In genomic region chr2:58680938-58681337, GRCh38 we compare ENCODE assay signal across 18 cellular contexts.
DNase-seq lines count a peak whose midpoint lies in the region; TF ChIP-seq lines count a peak whose summit lies in the region.
"Had no signal": no experiment of that assay in that cellular context is flagged by ENCODE, and none has a peak within 500 bp of the region (broad histone marks: within the 10 kb centered on the region; RNA-seq: fewer than 3 reads in every experiment).

No MANE protein-coding gene starts in this region.

- no peak overlapping the region for H3K56ac ChIP-seq in H9 (ENCODE audit: insufficient read length, low read depth, low read length)

- H3K4me1 Mint-ChIP-seq in H9, result peaks cover 4% of the 10 kb centered on the region in 2 experiments
- H3K4me1 Mint-ChIP-seq in activated CD4-positive, alpha-beta memory T cell treated with anti-CD3 and anti-CD28 coated beads for 36 hours (ENCODE audit: low read depth), result no peaks in the 10 kb centered on the region
- H3K4me1 Mint-ChIP-seq: activated CD4-positive, alpha-beta T cell treated with anti-CD3 and anti-CD28 coated beads, Interleukin-2, amount 10 ng/mL, durations not matched to agents 24 days and 14 days; natural killer cell had no signal

- H3K27ac ChIP-seq in H9 (ENCODE audit: insufficient read length, low read depth, low read length) (no peak overlapping the region), hepatocyte (no peak overlapping the region)
- H3K27ac ChIP-seq: Peyer's patch, thyroid gland had no signal

- intact Hi-C loops in activated CD4-positive, alpha-beta memory T cell treated with anti-CD3 and anti-CD28 coated beads for 36 hours (cut with micrococcal nuclease), result loop anchor here (10.0 kb wide), 1 partner anchor 776 kb away; no protein-coding TSS in a partner anchor

- no peaks in the 10 kb centered on the region for H3K36me3 ChIP-seq in hepatocyte (replicated peaks; ENCODE audit: insufficient read depth, low read depth)
- H3K36me3 ChIP-seq: MG63, Peyer's patch, thyroid gland had no signal

- H3K4me1 ChIP-seq in H9 (ENCODE audit: insufficient read depth, low read length) (no peaks in the 10 kb centered on the region), hepatocyte (ENCODE audit: insufficient read depth) (no peaks in the 10 kb centered on the region)
- H3K4me1 ChIP-seq: Peyer's patch, thyroid gland had no signal

- H3K23ac ChIP-seq in H9 (ENCODE audit: insufficient read length, low read depth, low read length), result no peak overlapping the region

- H2AFZ ChIP-seq in H9 (ENCODE audit: low read length) (no peak overlapping the region), hepatocyte (no peak overlapping the region)

- H3K4me3 ChIP-seq in hepatocyte, result no peak overlapping the region
- H3K4me3 ChIP-seq: MG63, Peyer's patch, thyroid gland had no signal

- POLR2A ChIA-PET in activated CD4-positive, alpha-beta memory T cell treated with anti-CD3 and anti-CD28 coated beads for 36 hours (lab: Charles Lee), result no interaction called here

- H3K9me3 ChIP-seq in H9 (ENCODE audit: control insufficient read depth, low read depth, low read length), result no peaks in the 10 kb centered on the region
- H3K9me3 ChIP-seq in hepatocyte (ENCODE audit: low read depth), result no peaks in the 10 kb centered on the region
- H3K9me3 ChIP-seq: MG63, Peyer's patch, thyroid gland had no signal

- H2BK12ac ChIP-seq in H9 (ENCODE audit: insufficient read length, low read depth, low read length), result no peak overlapping the region

- H4K20me1 ChIP-seq in H9 (ENCODE audit: control insufficient read depth, insufficient read depth, insufficient read length) (no peaks in the 10 kb centered on the region), hepatocyte (ENCODE audit: insufficient read depth, poor library complexity, severe bottlenecking) (no peaks in the 10 kb centered on the region)

- H2AK5ac ChIP-seq in H9 (ENCODE audit: insufficient read length, low read length), result no peak overlapping the region

- no peak overlapping the region for H3T11ph ChIP-seq in H9 (ENCODE audit: low read length)

- H3K4ac ChIP-seq in H9 (ENCODE audit: low read depth, low read length), result no peak overlapping the region

- H4K91ac ChIP-seq in H9 (ENCODE audit: insufficient read length, low read depth, low read length), result no peak overlapping the region

- DNase-seq in H9 (no peak), NCI-H2081 treated with DMSO at 0.1 percent for 48 hours (lab: John Stamatoyannopoulos, UW) (peak; percentile 10), amniotic epithelial cell (ENCODE audit: low read depth) (peak; percentile 8), hepatocyte (ENCODE audit: low spot score) (no peak), T-helper 9 cell (no peak), NCI-H2171 (lab: John Stamatoyannopoulos, UW) (no peak)
- no peak for DNase-seq in activated CD4-positive, alpha-beta memory T cell treated with anti-CD3 and anti-CD28 coated beads for 36 hours
- no peak for DNase-seq in stimulated activated CD4-positive, alpha-beta T cell treated with anti-CD3 and anti-CD28 coated beads, Interleukin-4, amount 100 ng/mL, for 24 hours
- DNase-seq: activated CD4-positive, alpha-beta T cell treated with anti-CD3 and anti-CD28 coated beads, Interleukin-2, amount 10 ng/mL, durations not matched to agents 24 days and 14 days; activated T-cell treated with anti-CD3 and anti-CD28 coated beads, Interleukin-2, amount 50 U/mL, for 24 hours; erythroblast; GF-D8; MG63; natural killer cell; NCI-H2227 treated with DMSO at 0.1 percent for 48 hours; Peyer's patch; T-helper 2 cell; thyroid gland had no signal

- TF ChIP-seq CTCF in H9 (conservative IDR thresholded peaks at IDR 0.05), result peak; percentile 35; the same call in 2 of the 3 replicates
- peak; percentile 17 for TF ChIP-seq CTCF in hepatocyte (IDR thresholded peaks at IDR 0.05; ENCODE audit: poor library complexity)

- H3K9ac ChIP-seq in H9 (ENCODE audit: extremely low read depth, insufficient read length, low read length), result no peak overlapping the region

- H3K79me1 ChIP-seq in H9 (ENCODE audit: insufficient read depth, low read depth, low read length, poor library complexity, severe bottlenecking), result no peaks in the 10 kb centered on the region

- H4K8ac ChIP-seq in H9 (replicated peaks; ENCODE audit: insufficient read length, low read depth, low read length), result no peak overlapping the region

- no peak overlapping the region for H3K4me2 ChIP-seq in H9 (ENCODE audit: insufficient read depth, insufficient read length, low read length)
- H3K4me2 ChIP-seq in hepatocyte, result no peak overlapping the region

- 0 out of 7 replicates have a peak, but pooled peaks cover 0 to 4% (median 2%) of the 10 kb centered on the region in 3 experiments for H3K36me3 Mint-ChIP-seq in H9 (ENCODE audit: insufficient read depth in 1 of 3, low read depth in 3 of 3)
- no peaks in the 10 kb centered on the region for H3K36me3 Mint-ChIP-seq in activated CD4-positive, alpha-beta memory T cell treated with anti-CD3 and anti-CD28 coated beads for 36 hours
- H3K36me3 Mint-ChIP-seq: natural killer cell had no signal

- H3K18ac ChIP-seq in H9 (ENCODE audit: insufficient read length, low read depth, low read length), result no peak overlapping the region

- no peak overlapping the region for H2BK5ac ChIP-seq in H9 (ENCODE audit: insufficient read length, low read length)

- H3K27me3 Mint-ChIP-seq in H9 (ENCODE audit: low read depth), result no peaks in the 10 kb centered on the region
- H3K27me3 Mint-ChIP-seq in activated CD4-positive, alpha-beta memory T cell treated with anti-CD3 and anti-CD28 coated beads for 36 hours, result no peaks in the 10 kb centered on the region
- H3K27me3 Mint-ChIP-seq: activated CD4-positive, alpha-beta T cell treated with anti-CD3 and anti-CD28 coated beads, Interleukin-2, amount 10 ng/mL, durations not matched to agents 24 days and 14 days; activated T-cell treated with anti-CD3 and anti-CD28 coated beads, Interleukin-2, amount 50 U/mL, for 24 hours had no signal

- H4K5ac ChIP-seq in H9 (ENCODE audit: insufficient read length, low read depth, low read length), result no peak overlapping the region

- CTCF ChIA-PET in activated CD4-positive, alpha-beta memory T cell treated with anti-CD3 and anti-CD28 coated beads for 36 hours (lab: Charles Lee), result interaction anchor here (0.7 kb wide), 1 partner anchor 39 kb away, joined by 3 read pairs; no protein-coding TSS in a partner anchor

- no peak overlapping the region for H3K27ac Mint-ChIP-seq in H9
- no peak overlapping the region for H3K27ac Mint-ChIP-seq in activated CD4-positive, alpha-beta memory T cell treated with anti-CD3 and anti-CD28 coated beads for 36 hours
- H3K27ac Mint-ChIP-seq: activated CD4-positive, alpha-beta T cell treated with anti-CD3 and anti-CD28 coated beads, Interleukin-2, amount 10 ng/mL, durations not matched to agents 24 days and 14 days; activated T-cell treated with anti-CD3 and anti-CD28 coated beads, Interleukin-2, amount 50 U/mL, for 24 hours; natural killer cell had no signal

- no peak overlapping the region for H2BK15ac ChIP-seq in H9 (ENCODE audit: low read depth, low read length)

- H3K27me3 ChIP-seq in H9 (ENCODE audit: insufficient read depth, low read length), result no peaks in the 10 kb centered on the region
- H3K27me3 ChIP-seq in hepatocyte, result no peaks in the 10 kb centered on the region
- H3K27me3 ChIP-seq: MG63, Peyer's patch, thyroid gland had no signal

- no peak overlapping the region for H3K4me3 Mint-ChIP-seq in H9
- no peak overlapping the region for H3K4me3 Mint-ChIP-seq in activated CD4-positive, alpha-beta memory T cell treated with anti-CD3 and anti-CD28 coated beads for 36 hours
- H3K4me3 Mint-ChIP-seq: activated CD4-positive, alpha-beta T cell treated with anti-CD3 and anti-CD28 coated beads, Interleukin-2, amount 10 ng/mL, durations not matched to agents 24 days and 14 days; activated T-cell treated with anti-CD3 and anti-CD28 coated beads, Interleukin-2, amount 50 U/mL, for 24 hours; natural killer cell had no signal

- no peak overlapping the region for H2BK120ac ChIP-seq in H9 (ENCODE audit: low read depth, low read length, poor library complexity, severe bottlenecking)

- H3K79me2 ChIP-seq in H9 (ENCODE audit: insufficient read depth, low read length) (no peaks in the 10 kb centered on the region), hepatocyte (no peaks in the 10 kb centered on the region)

- H2BK20ac ChIP-seq in H9 (ENCODE audit: low read depth, low read length, poor library complexity, severe bottlenecking), result no peak overlapping the region

- no peak overlapping the region for H3K14ac ChIP-seq in H9 (ENCODE audit: insufficient read depth, low read length)

- H3K9me3 Mint-ChIP-seq in H9, result no peaks in the 10 kb centered on the region
- H3K9me3 Mint-ChIP-seq in activated CD4-positive, alpha-beta memory T cell treated with anti-CD3 and anti-CD28 coated beads for 36 hours, result no peaks in the 10 kb centered on the region
- H3K9me3 Mint-ChIP-seq: activated CD4-positive, alpha-beta T cell treated with anti-CD3 and anti-CD28 coated beads, Interleukin-2, amount 10 ng/mL, durations not matched to agents 24 days and 14 days; activated T-cell treated with anti-CD3 and anti-CD28 coated beads, Interleukin-2, amount 50 U/mL, for 24 hours; natural killer cell had no signal

- H3K9me2 ChIP-seq in hepatocyte (replicated peaks; ENCODE audit: insufficient read depth), result no peaks in the 10 kb centered on the region

- H3K23me2 ChIP-seq in H9 (ENCODE audit: insufficient read length, low read depth, low read length, poor library complexity, severe bottlenecking), result no peaks in the 10 kb centered on the region

- WGBS in H9 (ENCODE audit: extremely low coverage, insufficient read length, low lambda C conversion rate), result no CpG with 5 or more reads among the region's 1 CpG
- WGBS in hepatocyte (ENCODE audit: low lambda C conversion rate, missing lambda C conversion rate), result 95% methylated on average over 1 of the region's 1 CpG

Comparison
In these comparisons a context has a peak if more than half of its experiments do, and no peak if none do; other contexts are left out.
1. DNase-seq: peak in NCI-H2081 treated with DMSO at 0.1 percent for 48 hours (single experiment) and amniotic epithelial cell (single experiment); none in H9 (single experiment), hepatocyte (single experiment), activated CD4-positive, alpha-beta memory T cell treated with anti-CD3 and anti-CD28 coated beads for 36 hours (single experiment), T-helper 9 cell (single experiment), NCI-H2171 (single experiment) and stimulated activated CD4-positive, alpha-beta T cell treated with anti-CD3 and anti-CD28 coated beads, Interleukin-4, amount 100 ng/mL, for 24 hours (single experiment).